Comparison of ENCODE assay signal across 21 cellular contexts in genomic region chr12:39574785-39575497, GRCh38. TPM values are rescaled to one million over a fixed set of nuclear protein-coding genes. Genes with fewer than 3 reads are reported as not detected.
DNase-seq lines count a peak whose midpoint lies in the region; ATAC-seq and TF ChIP-seq lines count a peak whose summit lies in the region.
"Had no signal": no experiment of that assay in that cellular context is flagged by ENCODE, and none has a peak within 500 bp of the region (broad histone marks: within the 10 kb centered on the region; RNA-seq: fewer than 3 reads in every experiment).

No MANE protein-coding gene starts in this region.

- peak overlapping the region; percentile 65 for H3K27ac Mint-ChIP-seq in activated CD8-positive, alpha-beta T cell treated with anti-CD3 and anti-CD28 coated beads for 36 hours
- no peak overlapping the region for H3K27ac Mint-ChIP-seq in activated CD8-positive, alpha-beta T cell treated with anti-CD3 and anti-CD28 coated beads, Interleukin-2, amount 10 ng/mL, durations not matched to agents 7 days and 5 days
- H3K27ac Mint-ChIP-seq: natural killer cell had no signal

- no peak overlapping the region for H3K4me3 Mint-ChIP-seq in activated CD8-positive, alpha-beta T cell treated with anti-CD3 and anti-CD28 coated beads for 36 hours
- H3K4me3 Mint-ChIP-seq in activated CD8-positive, alpha-beta T cell treated with anti-CD3 and anti-CD28 coated beads, Interleukin-2, amount 10 ng/mL, durations not matched to agents 7 days and 5 days: no peak overlapping the region
- H3K4me3 Mint-ChIP-seq: natural killer cell had no signal

- CTCF ChIA-PET in activated CD8-positive, alpha-beta T cell treated with anti-CD3 and anti-CD28 coated beads for 36 hours (lab: Charles Lee): interaction anchor here (1.4 kb wide), 1 partner anchor 189 kb away, joined by 3 read pairs; no protein-coding TSS in a partner anchor
- CTCF ChIA-PET in activated CD8-positive, alpha-beta T cell treated with anti-CD3 and anti-CD28 coated beads, Interleukin-2, amount 10 ng/mL, durations not matched to agents 7 days and 5 days (lab: Charles Lee): interaction anchor here (1.0 to 1.4 kb wide), 2 partner anchors 30 to 70 kb away, joined by 3 read pairs; no protein-coding TSS in a partner anchor

- peak; percentile 20 for ATAC-seq in activated CD8-positive, alpha-beta T cell treated with anti-CD3 and anti-CD28 coated beads for 36 hours
- ATAC-seq in activated CD8-positive, alpha-beta T cell treated with anti-CD3 and anti-CD28 coated beads, Interleukin-2, amount 10 ng/mL, durations not matched to agents 7 days and 5 days: no peak
- ATAC-seq: heart right ventricle, natural killer cell had no signal

- peaks cover 38% of the 10 kb centered on the region for H3K36me3 Mint-ChIP-seq in activated CD8-positive, alpha-beta T cell treated with anti-CD3 and anti-CD28 coated beads for 36 hours (ENCODE audit: low read depth)
- H3K36me3 Mint-ChIP-seq in activated CD8-positive, alpha-beta T cell treated with anti-CD3 and anti-CD28 coated beads, Interleukin-2, amount 10 ng/mL, durations not matched to agents 7 days and 5 days (ENCODE audit: low read depth): peaks cover 72% of the 10 kb centered on the region
- H3K36me3 Mint-ChIP-seq: natural killer cell had no signal

- intact Hi-C loops in activated CD8-positive, alpha-beta T cell treated with anti-CD3 and anti-CD28 coated beads for 36 hours (cut with micrococcal nuclease): no loop called here

- no peaks in the 10 kb centered on the region for H3K27me3 Mint-ChIP-seq in activated CD8-positive, alpha-beta T cell treated with anti-CD3 and anti-CD28 coated beads for 36 hours
- H3K27me3 Mint-ChIP-seq in activated CD8-positive, alpha-beta T cell treated with anti-CD3 and anti-CD28 coated beads, Interleukin-2, amount 10 ng/mL, durations not matched to agents 7 days and 5 days (ENCODE audit: low read depth): no peaks in the 10 kb centered on the region

- peaks cover 0 to 32% (median 11%) of the 10 kb centered on the region in 5 donors for H3K36me3 ChIP-seq in subcutaneous abdominal adipose tissue (ENCODE audit: control insufficient read depth in 5 of 5, insufficient read depth in 5 of 5, low read length in 5 of 5)
- H3K36me3 ChIP-seq: cardiac muscle cell, esophagus squamous epithelium, thyroid gland, WERI-Rb-1 had no signal

- peaks cover 5% of the 10 kb centered on the region for H3K9me3 Mint-ChIP-seq in activated CD8-positive, alpha-beta T cell treated with anti-CD3 and anti-CD28 coated beads for 36 hours
- H3K9me3 Mint-ChIP-seq in activated CD8-positive, alpha-beta T cell treated with anti-CD3 and anti-CD28 coated beads, Interleukin-2, amount 10 ng/mL, durations not matched to agents 7 days and 5 days (ENCODE audit: insufficient read depth): peaks cover 3% of the 10 kb centered on the region
- H3K9me3 Mint-ChIP-seq: natural killer cell had no signal

- no peaks in the 10 kb centered on the region for H3K9me3 ChIP-seq in subcutaneous abdominal adipose tissue (ENCODE audit: control insufficient read depth in 5 of 5, low read length in 5 of 5)
- H3K9me3 ChIP-seq: esophagus squamous epithelium, thyroid gland had no signal

- H3K27me3 ChIP-seq in subcutaneous abdominal adipose tissue (ENCODE audit: control insufficient read depth in 5 of 5, insufficient read depth in 4 of 5, low read length in 5 of 5): no peaks in the 10 kb centered on the region
- H3K27me3 ChIP-seq: cardiac muscle cell, esophagus squamous epithelium, heart right ventricle, spleen, thyroid gland had no signal

- no peak for DNase-seq in activated CD8-positive, alpha-beta T cell treated with anti-CD3 and anti-CD28 coated beads for 36 hours
- no peak for DNase-seq in activated CD8-positive, alpha-beta T cell treated with anti-CD3 and anti-CD28 coated beads, Interleukin-2, amount 10 ng/mL, durations not matched to agents 7 days and 5 days
- DNase-seq in HT-29 (ENCODE audit: low spot score) (peak; percentile 17), epithelial cell of proximal tubule (ENCODE audit: low read depth) (peak; percentile 19), islet precursor cell (no peak)
- no peak for DNase-seq in effector CD8-positive, alpha-beta T cell (lab: John Stamatoyannopoulos, UW)
- no peak for DNase-seq in stimulated activated CD4-positive, alpha-beta T cell treated with anti-CD3 and anti-CD28 coated beads, Interleukin-2, amount 100 ng/mL, for 24 hours
- DNase-seq: dermis blood vessel endothelial cell, DMS79 treated with DMSO at 0.1 percent for 48 hours, esophagus squamous epithelium, heart right ventricle, Karpas-422, natural killer cell, NCI-H1092 treated with DMSO at 0.1 percent for 48 hours, NCI-H774, spleen, T-helper 2 cell, thyroid gland, WERI-Rb-1 had no signal

- no peak for TF ChIP-seq CTCF in activated CD8-positive, alpha-beta T cell treated with anti-CD3 and anti-CD28 coated beads for 36 hours (IDR thresholded peaks at IDR 0.05)
- TF ChIP-seq CTCF in epithelial cell of proximal tubule (conservative IDR thresholded peaks at IDR 0.05; ENCODE audit: low read depth, low read length): no peak

- POLR2A ChIA-PET in activated CD8-positive, alpha-beta T cell treated with anti-CD3 and anti-CD28 coated beads for 36 hours (lab: Charles Lee): no interaction called here
- POLR2A ChIA-PET in activated CD8-positive, alpha-beta T cell treated with anti-CD3 and anti-CD28 coated beads, Interleukin-2, amount 10 ng/mL, durations not matched to agents 7 days and 5 days (lab: Charles Lee): no interaction called here

- H3K4me1 ChIP-seq in subcutaneous abdominal adipose tissue (ENCODE audit: control insufficient read depth in 5 of 5, insufficient read depth in 5 of 5, low read length in 5 of 5): peaks cover 0 to 8% (median 0%) of the 10 kb centered on the region in 5 donors
- H3K4me1 ChIP-seq: esophagus squamous epithelium, heart right ventricle, spleen, thyroid gland had no signal

- peak overlapping the region; percentile 74 for H3K27ac ChIP-seq in subcutaneous abdominal adipose tissue (ENCODE audit: low read depth, low read length)
- H3K27ac ChIP-seq: cardiac muscle cell, esophagus squamous epithelium, heart right ventricle, spleen, thyroid gland, WERI-Rb-1 had no signal

- peak overlapping the region in 1 of 5 donors; percentile 7 for H3K9ac ChIP-seq in subcutaneous abdominal adipose tissue (ENCODE audit: low read length in 5 of 5)

- H3K4me3 ChIP-seq in epithelial cell of proximal tubule (ENCODE audit: low read depth, low read length) (no peak overlapping the region), subcutaneous abdominal adipose tissue (ENCODE audit: low read depth in 1 of 5, low read length in 5 of 5) (no peak overlapping the region)
- H3K4me3 ChIP-seq: cardiac muscle cell, esophagus squamous epithelium, heart right ventricle, spleen, thyroid gland had no signal

- H3K4me1 Mint-ChIP-seq in activated CD8-positive, alpha-beta T cell treated with anti-CD3 and anti-CD28 coated beads for 36 hours (ENCODE audit: low read depth): peaks cover 12% of the 10 kb centered on the region
- H3K4me1 Mint-ChIP-seq in activated CD8-positive, alpha-beta T cell treated with anti-CD3 and anti-CD28 coated beads, Interleukin-2, amount 10 ng/mL, durations not matched to agents 7 days and 5 days (ENCODE audit: low read depth): no peaks in the 10 kb centered on the region
- H3K4me1 Mint-ChIP-seq: natural killer cell had no signal

RNA-seq across cellular contexts. Expression of gene ABCD2, which starts 44.7 kb away (rescaled TPM):
- 1 to 10 TPM; 3.8 to 4.0 TPM for total RNA-seq in activated CD8-positive, alpha-beta T cell treated with anti-CD3 and anti-CD28 coated beads for 36 hours
- 10 to 100 TPM; 22.5 to 24.4 TPM for total RNA-seq in activated CD8-positive, alpha-beta T cell treated with anti-CD3 and anti-CD28 coated beads, Interleukin-2, amount 10 ng/mL, durations not matched to agents 7 days and 5 days
- not detected in 2 replicates for total RNA-seq in HT-29 (2014; rRNA removed; shearing (Covaris generic))
- not detected in 2 replicates for total RNA-seq in epithelial cell of proximal tubule
- total RNA-seq: dermis blood vessel endothelial cell had no signal

Comparison
In these comparisons a context has a peak if more than half of its experiments do, and no peak if none do; other contexts are left out.
1. RNA of gene ABCD2, which starts 44.7 kb away (total RNA-seq): 22.5 to 24.4 TPM in activated CD8-positive, alpha-beta T cell treated with anti-CD3 and anti-CD28 coated beads, Interleukin-2, amount 10 ng/mL, durations not matched to agents 7 days and 5 days; 3.8 to 4.0 TPM in activated CD8-positive, alpha-beta T cell treated with anti-CD3 and anti-CD28 coated beads for 36 hours, not detected in HT-29 and not detected in epithelial cell of proximal tubule; every median in the first group is over 4 times any median in the second.
2. DNase-seq: peak in HT-29 (single experiment) and epithelial cell of proximal tubule (single experiment); none in activated CD8-positive, alpha-beta T cell treated with anti-CD3 and anti-CD28 coated beads for 36 hours (single experiment), activated CD8-positive, alpha-beta T cell treated with anti-CD3 and anti-CD28 coated beads, Interleukin-2, amount 10 ng/mL, durations not matched to agents 7 days and 5 days (single experiment), effector CD8-positive, alpha-beta T cell (single experiment), islet precursor cell (single experiment) and stimulated activated CD4-positive, alpha-beta T cell treated with anti-CD3 and anti-CD28 coated beads, Interleukin-2, amount 100 ng/mL, for 24 hours (0 of 2).